Comparison of ENCODE assay signal across 9 cellular contexts in genomic region chr6:132392792-132393191, GRCh38. TPM values are rescaled to one million over a fixed set of nuclear protein-coding genes. Genes with fewer than 3 reads are reported as not detected.
DNase-seq lines count a peak whose midpoint lies in the region; ATAC-seq and TF ChIP-seq lines count a peak whose summit lies in the region.
"Had no signal": no experiment of that assay in that cellular context is flagged by ENCODE, and none has a peak within 500 bp of the region (broad histone marks: within the 10 kb centered on the region; RNA-seq: fewer than 3 reads in every experiment).

No MANE protein-coding gene starts in this region.

- H4K20me1 ChIP-seq in OCI-LY1 (ENCODE audit: insufficient read depth, low read length): no peaks in the 10 kb centered on the region
- no peaks in the 10 kb centered on the region for H4K20me1 ChIP-seq in neural cell (ENCODE audit: insufficient read depth)

- peaks cover 25% of the 10 kb centered on the region for H3K27me3 Mint-ChIP-seq in endodermal cell (ENCODE audit: insufficient read depth)
- peaks cover 33 to 49% of the 10 kb centered on the region in 2 donors for H3K27me3 Mint-ChIP-seq in natural killer cell treated with Interleukin-12 subunit alpha and Interleukin-12 subunit beta and Interleukin-15 and Interleukin-18, amount 100 ng/mL, for 72 hours

- peaks cover 7% of the 10 kb centered on the region for H3K4me1 Mint-ChIP-seq in endodermal cell
- H3K4me1 Mint-ChIP-seq in natural killer cell treated with Interleukin-12 subunit alpha and Interleukin-12 subunit beta and Interleukin-15 and Interleukin-18, amount 100 ng/mL, for 72 hours (ENCODE audit: low read depth in 2 of 2): peaks cover 0 to 3% of the 10 kb centered on the region in 2 donors

- no peaks in the 10 kb centered on the region for H3F3A ChIP-seq in OCI-LY1 (ENCODE audit: insufficient read depth, low read length)
- H3F3A ChIP-seq in neural cell (ENCODE audit: insufficient read depth, low read length, poor library complexity, severe bottlenecking): no peaks in the 10 kb centered on the region

- no peaks in the 10 kb centered on the region for H3K36me3 Mint-ChIP-seq in endodermal cell (ENCODE audit: low read depth)
- peaks cover 14% of the 10 kb centered on the region for H3K36me3 Mint-ChIP-seq in natural killer cell treated with Interleukin-12 subunit alpha and Interleukin-12 subunit beta and Interleukin-15 and Interleukin-18, amount 100 ng/mL, for 72 hours

- WGBS in endodermal cell (ENCODE audit: insufficient coverage in 1 of 2, insufficient read length in 1 of 2), 2 experiments: 92 to 100% methylated on average over 2 of the region's 2 CpGs

- H3K4me2 ChIP-seq in OCI-LY1 (ENCODE audit: low read length) (no peak overlapping the region), neural cell (ENCODE audit: low read length) (no peak overlapping the region)

- H3K4me3 ChIP-seq in GM12864 (ENCODE audit: low read depth, low read length) (no peak overlapping the region), OCI-LY1 (ENCODE audit: low read depth, low read length, poor library complexity, severe bottlenecking) (no peak overlapping the region), endodermal cell (ENCODE audit: low read length) (no peak overlapping the region), neural cell (ENCODE audit: low read length) (no peak overlapping the region)

- H3K79me2 ChIP-seq in OCI-LY1 (ENCODE audit: insufficient read depth, low read length) (no peaks in the 10 kb centered on the region), neural cell (replicated peaks; ENCODE audit: insufficient read depth, low read length) (no peaks in the 10 kb centered on the region)

- peaks cover 4% of the 10 kb centered on the region for H3K9me3 ChIP-seq in OCI-LY1 (ENCODE audit: low read length)
- H3K9me3 ChIP-seq in endodermal cell (ENCODE audit: control insufficient read depth, low read length): peaks cover 5% of the 10 kb centered on the region
- no peaks in the 10 kb centered on the region for H3K9me3 ChIP-seq in neural cell (ENCODE audit: low read length)

- peaks cover 13% of the 10 kb centered on the region for H3K9me3 Mint-ChIP-seq in endodermal cell
- peaks cover 9% of the 10 kb centered on the region for H3K9me3 Mint-ChIP-seq in natural killer cell treated with Interleukin-12 subunit alpha and Interleukin-12 subunit beta and Interleukin-15 and Interleukin-18, amount 100 ng/mL, for 72 hours

- no peak for TF ChIP-seq EP300 in neural cell (conservative IDR thresholded peaks at IDR 0.05; ENCODE audit: poor library complexity, severe bottlenecking)

- H3K9ac ChIP-seq in OCI-LY1 (ENCODE audit: low read length): no peak overlapping the region
- no peak overlapping the region for H3K9ac ChIP-seq in endodermal cell (ENCODE audit: extremely low read depth, low read length, poor library complexity, severe bottlenecking)
- no peak overlapping the region for H3K9ac ChIP-seq in neural cell (ENCODE audit: low read length)

- H3K9me2 ChIP-seq in OCI-LY1 (ENCODE audit: low read depth, low read length): no peaks in the 10 kb centered on the region
- H3K9me2 ChIP-seq in neural cell (ENCODE audit: insufficient read depth, low read length): no peaks in the 10 kb centered on the region

- ATAC-seq in left colon: no peak
- no peak for ATAC-seq in natural killer cell treated with Interleukin-12 subunit alpha and Interleukin-12 subunit beta and Interleukin-15 and Interleukin-18, amount 100 ng/mL, for 72 hours
- ATAC-seq: activated CD4-positive, CD25-positive, alpha-beta regulatory T cell treated with anti-CD3 and anti-CD28 coated beads, Interleukin-2, amount 50 U/mL, for 24 hours had no signal

- DNase-seq in GM12864 (ENCODE audit: low read depth) (no peak), endodermal cell (no peak), left colon (no peak), NCI-H2171 treated with DMSO at 0.1 percent for 48 hours (lab: John Stamatoyannopoulos, UW) (no peak)
- DNase-seq in activated CD4-positive, alpha-beta T cell treated with anti-CD3 and anti-CD28 coated beads for 48 hours: no peak
- DNase-seq in natural killer cell treated with Interleukin-12 subunit alpha and Interleukin-12 subunit beta and Interleukin-15 and Interleukin-18, amount 100 ng/mL, for 72 hours (ENCODE audit: low spot score): no peak

- H3K27me3 ChIP-seq in OCI-LY1 (ENCODE audit: insufficient read depth, low read length) (no peaks in the 10 kb centered on the region), endodermal cell (ENCODE audit: control insufficient read depth, insufficient read depth, low read length, poor library complexity, severe bottlenecking) (no peaks in the 10 kb centered on the region), neural cell (ENCODE audit: insufficient read depth, low read depth, low read length) (no peaks in the 10 kb centered on the region)

- peaks cover 27% of the 10 kb centered on the region for H3K4me1 ChIP-seq in OCI-LY1 (ENCODE audit: insufficient read depth, low read length, severe bottlenecking)
- no peaks in the 10 kb centered on the region for H3K4me1 ChIP-seq in endodermal cell (ENCODE audit: control insufficient read depth, insufficient read depth, low read length)

- intact Hi-C loops in left colon (cut with DNase I, micrococcal nuclease): no loop called here

- peak; percentile 12 for TF ChIP-seq CTCF in GM12864 (IDR thresholded peaks at IDR 0.05; ENCODE audit: low read depth, low read length, missing control alignments)
- peak; percentile 78 for TF ChIP-seq CTCF in OCI-LY1 (IDR thresholded peaks at IDR 0.05; ENCODE audit: low read length)
- TF ChIP-seq CTCF in endodermal cell (conservative IDR thresholded peaks at IDR 0.05): peak; percentile 74
- peak; percentile 46 for TF ChIP-seq CTCF in neural cell (IDR thresholded peaks at IDR 0.05; ENCODE audit: poor library complexity, severe bottlenecking)

- H3K27ac Mint-ChIP-seq in endodermal cell: no peak overlapping the region
- no peak overlapping the region for H3K27ac Mint-ChIP-seq in natural killer cell treated with Interleukin-12 subunit alpha and Interleukin-12 subunit beta and Interleukin-15 and Interleukin-18, amount 100 ng/mL, for 72 hours

- no peak overlapping the region for H2AFZ ChIP-seq in OCI-LY1 (ENCODE audit: low read length)
- H2AFZ ChIP-seq in neural cell (ENCODE audit: low read depth, low read length): no peak overlapping the region

- H3K4me3 Mint-ChIP-seq in endodermal cell: no peak overlapping the region
- H3K4me3 Mint-ChIP-seq in natural killer cell treated with Interleukin-12 subunit alpha and Interleukin-12 subunit beta and Interleukin-15 and Interleukin-18, amount 100 ng/mL, for 72 hours: no peak overlapping the region

- H3K36me3 ChIP-seq in OCI-LY1 (ENCODE audit: insufficient read depth, low read length) (no peaks in the 10 kb centered on the region), endodermal cell (ENCODE audit: control insufficient read depth, insufficient read depth, low read length) (no peaks in the 10 kb centered on the region), neural cell (ENCODE audit: insufficient read depth, low read length) (no peaks in the 10 kb centered on the region)

- peak; percentile 44 for TF ChIP-seq RAD21 in neural cell (conservative IDR thresholded peaks at IDR 0.05)

- no peak overlapping the region for H3K27ac ChIP-seq in OCI-LY1 (ENCODE audit: low read depth, low read length, poor library complexity, severe bottlenecking)
- H3K27ac ChIP-seq in endodermal cell (ENCODE audit: low read depth, low read length): no peak overlapping the region
- H3K27ac ChIP-seq in neural cell (ENCODE audit: low read length): peak overlapping the region; percentile 67

TF ChIP-seq in neural cell, 6 proteins besides CTCF, POLR2A, EP300 and RAD21:
- TF ChIP-seq REST (IDR thresholded peaks at IDR 0.05; ENCODE audit: borderline replicate concordance): no peak
- TF ChIP-seq EZH2 (IDR thresholded peaks at IDR 0.05; ENCODE audit: borderline replicate concordance, insufficient read depth, low read length, poor library complexity, severe bottlenecking): no peak
- TF ChIP-seq TAF1 (IDR thresholded peaks at IDR 0.05; ENCODE audit: low read depth): no peak
- no peak for TF ChIP-seq SMC3 (conservative IDR thresholded peaks at IDR 0.05; ENCODE audit: poor library complexity)
- no peak for TF ChIP-seq MXI1 (conservative IDR thresholded peaks at IDR 0.05; ENCODE audit: poor library complexity, severe bottlenecking)
- no peak for TF ChIP-seq POLR2AphosphoS5 (IDR thresholded peaks at IDR 0.05)

RNA-seq across cellular contexts. Expression of gene MOXD1, which starts 8.5 kb away (rescaled TPM):
- total RNA-seq in endodermal cell (1 to 10 TPM; 1.3 to 3.2 TPM), left colon (1 to 10 TPM in 1 of 2 donors, under 1 TPM in 1; 0.79 to 4.2 TPM)
- 10.3 TPM for polyA plus RNA-seq in endodermal cell (2013, experiment 1 of 2)
- 7.9 TPM for polyA plus RNA-seq in endodermal cell (2013, experiment 2 of 2)
- polyA plus RNA-seq in neural cell: 14.7 and 16.8 TPM in 2 replicates
- polyA minus RNA-seq in neural cell: 17.8 and 18.8 TPM in 2 replicates
- total RNA-seq in natural killer cell treated with Interleukin-12 subunit alpha and Interleukin-12 subunit beta and Interleukin-15 and Interleukin-18, amount 100 ng/mL, for 72 hours: under 1 TPM in 1 of 2 donors, not detected in 1; 0.70 TPM

Comparison
In these comparisons a context has a peak if more than half of its experiments do, and no peak if none do; other contexts are left out.
1. CTCF ChIP-seq: peak in every context shown above with its lines; median percentile 78 in OCI-LY1; 74 in endodermal cell; 46 in neural cell; 12 in GM12864.